23 cellular contexts compared by ENCODE assay signal in genomic region chr15:60228096-60228495, GRCh38.
"Had no signal": no experiment of that assay in that cellular context is flagged by ENCODE, and none has a peak within 500 bp of the region (broad histone marks: within the 10 kb centered on the region; RNA-seq: fewer than 3 reads in every experiment).

No MANE protein-coding gene starts in this region.

- H3K4me2 ChIP-seq: SK-N-SH had no signal

- ATAC-seq: activated T-helper 17 cell treated with anti-CD3 and anti-CD28 coated beads, Interleukin-2, amount 50 U/mL, for 72 hours had no signal

- H3K9ac ChIP-seq: SK-N-SH had no signal

- DNase-seq: activated CD4-positive, alpha-beta memory T cell treated with anti-CD3 and anti-CD28 coated beads, Interleukin-2, amount 10 ng/mL, durations not matched to agents 7 days and 5 days; activated CD4-positive, alpha-beta T cell treated with anti-CD3 and anti-CD28 coated beads, Interleukin-2, amount 10 ng/mL, durations not matched to agents 7 days and 5 days; activated gamma-delta T cell; activated naive CD4-positive, alpha-beta T cell treated with anti-CD3 and anti-CD28 coated beads for 36 hours; activated T-cell treated with anti-CD3 and anti-CD28 coated beads for 4 hours; activated T-cell treated with anti-CD3 and anti-CD28 coated beads, Interleukin-2, amount 50 U/mL, for 48 hours; central memory CD4-positive, alpha-beta T cell; NCI-H1048; NCI-H146; NCI-H187 treated with DMSO at 0.1 percent for 48 hours; NCI-H2081 treated with DMSO at 0.1 percent for 48 hours; NCI-H2171; NCI-H2227 treated with DMSO at 0.1 percent for 48 hours; NCI-H526 treated with DMSO at 0.1 percent for 48 hours; Peyer's patch; Right ventricle myocardium superior; SK-N-SH; T-helper 1 cell had no signal

- H3K4me3 Mint-ChIP-seq: activated CD4-positive, alpha-beta memory T cell treated with anti-CD3 and anti-CD28 coated beads, Interleukin-2, amount 10 ng/mL, durations not matched to agents 7 days and 5 days; activated CD4-positive, alpha-beta T cell treated with anti-CD3 and anti-CD28 coated beads, Interleukin-2, amount 10 ng/mL, durations not matched to agents 7 days and 5 days; activated naive CD4-positive, alpha-beta T cell treated with anti-CD3 and anti-CD28 coated beads for 36 hours; activated naive CD8-positive, alpha-beta T cell; activated T-helper 17 cell treated with anti-CD3 and anti-CD28 coated beads, Interleukin-2, amount 50 U/mL, for 72 hours; IgD-negative memory B cell had no signal

- H3K4me1 ChIP-seq: Peyer's patch, SJCRH30 had no signal

- H3K36me3 Mint-ChIP-seq: activated naive CD8-positive, alpha-beta T cell; IgD-negative memory B cell had no signal

- H3K27me3 ChIP-seq: Peyer's patch, SJCRH30 had no signal

- H3K4me1 Mint-ChIP-seq: activated CD4-positive, alpha-beta memory T cell treated with anti-CD3 and anti-CD28 coated beads, Interleukin-2, amount 10 ng/mL, durations not matched to agents 7 days and 5 days; activated T-helper 17 cell treated with anti-CD3 and anti-CD28 coated beads, Interleukin-2, amount 50 U/mL, for 72 hours had no signal

- H3K27ac Mint-ChIP-seq: activated CD4-positive, alpha-beta memory T cell treated with anti-CD3 and anti-CD28 coated beads, Interleukin-2, amount 10 ng/mL, durations not matched to agents 7 days and 5 days; activated CD4-positive, alpha-beta T cell treated with anti-CD3 and anti-CD28 coated beads, Interleukin-2, amount 10 ng/mL, durations not matched to agents 7 days and 5 days; activated naive CD4-positive, alpha-beta T cell treated with anti-CD3 and anti-CD28 coated beads for 36 hours; activated T-helper 17 cell treated with anti-CD3 and anti-CD28 coated beads, Interleukin-2, amount 50 U/mL, for 72 hours; IgD-negative memory B cell had no signal

- H3K27ac ChIP-seq: Peyer's patch, RWPE1, SJCRH30 had no signal

- H3K4me3 ChIP-seq: Peyer's patch, SJCRH30 had no signal

- H3K36me3 ChIP-seq: Peyer's patch, SJCRH30 had no signal

- H3K9me3 Mint-ChIP-seq: activated CD4-positive, alpha-beta memory T cell treated with anti-CD3 and anti-CD28 coated beads, Interleukin-2, amount 10 ng/mL, durations not matched to agents 7 days and 5 days; activated CD4-positive, alpha-beta T cell treated with anti-CD3 and anti-CD28 coated beads, Interleukin-2, amount 10 ng/mL, durations not matched to agents 7 days and 5 days; activated naive CD4-positive, alpha-beta T cell treated with anti-CD3 and anti-CD28 coated beads for 36 hours; activated T-helper 17 cell treated with anti-CD3 and anti-CD28 coated beads, Interleukin-2, amount 50 U/mL, for 72 hours; IgD-negative memory B cell had no signal
